Comparison of ENCODE assay signal across 7 cellular contexts in the genomic region with DNA sequence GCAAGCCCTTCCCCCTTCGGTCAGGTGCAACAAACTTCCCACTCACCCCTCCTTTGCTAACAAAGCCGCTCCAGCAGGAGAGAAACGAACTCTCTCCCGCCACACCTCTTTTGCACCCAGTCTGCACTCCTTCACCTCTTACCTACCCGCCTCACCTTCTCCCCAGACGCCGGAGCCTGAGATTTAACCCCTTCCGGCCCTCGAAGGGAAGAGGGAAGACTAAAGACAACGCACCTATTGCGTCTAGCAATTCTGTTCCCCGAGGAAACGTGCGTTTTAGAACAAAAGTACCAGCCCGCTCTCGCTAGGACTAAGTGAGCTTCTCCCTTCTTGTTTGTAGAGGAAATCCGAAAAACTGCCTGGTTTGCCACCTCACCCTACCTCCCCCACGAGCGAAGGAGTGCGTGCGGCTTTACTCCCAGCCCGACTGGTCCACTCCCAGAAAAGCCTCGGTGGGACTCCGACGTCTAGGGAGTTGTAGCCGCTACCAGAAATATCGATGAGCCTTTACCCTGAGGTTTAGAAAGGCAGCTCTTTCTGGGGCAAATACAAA. TPM values are rescaled to one million over a fixed set of nuclear protein-coding genes. Genes with fewer than 3 reads are reported as not detected.
DNase-seq lines count a peak whose midpoint lies in the region; ATAC-seq, FAIRE-seq and TF ChIP-seq lines count a peak whose summit lies in the region.

No MANE protein-coding gene starts in this region.

- intact Hi-C loops in sigmoid colon (cut with DNase I) = loop anchor here (5.0 kb wide), 2 partner anchors 50 to 135 kb away; partner anchors contain the start of genes REL and SANBR

- WGBS in sigmoid colon, 2 donors = 0% methylated on average over 27 of the region's 27 CpGs

- peak overlapping the region; percentile 91 to 96 (median 92) for H3K27ac ChIP-seq in sigmoid colon

- H3K4me1 ChIP-seq in sigmoid colon = peaks cover 0 to 34% (median 16%) of the 10 kb centered on the region in 4 donors

- peak in 1 of 2 donors; percentile 15 for TF ChIP-seq POLR2A in sigmoid colon (IDR thresholded peaks at IDR 0.05)

- DNase-seq in GM18507 (ENCODE audit: extremely low spot score, insufficient read length, low read depth) (peak; percentile 62), NCI-H187 treated with DMSO at 0.1 percent for 48 hours (lab: John Stamatoyannopoulos, UW) (peak; percentile 78), T1000 (lab: John Stamatoyannopoulos, UW) (peak; percentile 72), astrocyte of the spinal cord (ENCODE audit: low read depth, low spot score) (peak; percentile 88), iPS DF 19.7 (ENCODE audit: low read depth, low spot score) (peak; percentile 71), sigmoid colon (peak; percentile 84)

- no peak for FAIRE-seq in GM18507 (lab: Jason Lieb, UNC)

- peak; percentile 50 for ATAC-seq in HG02938 (IDR thresholded peaks at IDR 0.05; ENCODE audit: unreplicated experiment)

- H3K27me3 ChIP-seq in sigmoid colon = no peaks in the 10 kb centered on the region

- H3K9me3 ChIP-seq in sigmoid colon = no peaks in the 10 kb centered on the region

- TF ChIP-seq EP300 in sigmoid colon (IDR thresholded peaks at IDR 0.05) = no peak

- TF ChIP-seq CTCF in astrocyte of the spinal cord (IDR thresholded peaks at IDR 0.05; ENCODE audit: low read depth, low read length) = no peak
- TF ChIP-seq CTCF in sigmoid colon (IDR thresholded peaks at IDR 0.05) = no peak

- peaks cover 0 to 8% (median 0%) of the 10 kb centered on the region in 4 donors for H3K36me3 ChIP-seq in sigmoid colon

- in situ Hi-C loops in astrocyte of the spinal cord (cut with HindIII; ENCODE audit: low sequenced_read_pairs) = no loop called here

- H3K4me3 ChIP-seq in astrocyte of the spinal cord (ENCODE audit: low read depth, low read length) (peak overlapping the region; percentile 92), sigmoid colon (peak overlapping the region; percentile 80 to 96 (median 88))

RNA-seq across cellular contexts. Expression of gene PEX13, which starts 0.4 kb away (rescaled TPM):
- total RNA-seq in sigmoid colon = 10 to 100 TPM; 19.1 to 61.6 (median 30.4) TPM
- 10 to 100 TPM; 12.0 to 14.3 (median 12.8) TPM for polyA plus RNA-seq in sigmoid colon

RNA-seq across cellular contexts. Expression of gene PUS10, which starts 1.0 kb away (rescaled TPM):
- total RNA-seq in sigmoid colon = 1 to 10 TPM; 3.1 to 7.6 (median 5.5) TPM
- polyA plus RNA-seq in sigmoid colon = 1 to 10 TPM; 4.2 to 8.3 (median 4.6) TPM

RNA-seq across cellular contexts. Expression of gene SANBR, which starts 48.6 kb away (rescaled TPM):
- 10 to 100 TPM in 3 of 4 donors, 1 to 10 TPM in 1; 3.1 to 18.5 (median 13.5) TPM for total RNA-seq in sigmoid colon
- 1 to 10 TPM; 3.0 to 6.5 (median 6.5) TPM for polyA plus RNA-seq in sigmoid colon

Comparison
In these comparisons a context has a peak if more than half of its experiments do, and no peak if none do; other contexts are left out.
1. Peak in every context shown above with its lines: DNase-seq, ATAC-seq, H3K4me3 ChIP-seq and H3K27ac ChIP-seq.